Comparison of ENCODE assay signal across 9 cellular contexts in genomic region chr17:39096435-39097158, GRCh38. TPM values are rescaled to one million over a fixed set of nuclear protein-coding genes. Genes with fewer than 3 reads are reported as not detected.
DNase-seq lines count a peak whose midpoint lies in the region; ATAC-seq and TF ChIP-seq lines count a peak whose summit lies in the region.
"Had no signal": no experiment of that assay in that cellular context is flagged by ENCODE, and none has a peak within 500 bp of the region (broad histone marks: within the 10 kb centered on the region; RNA-seq: fewer than 3 reads in every experiment).

No MANE protein-coding gene starts in this region.

- ATAC-seq in HG03039 (IDR thresholded peaks at IDR 0.05; ENCODE audit: unreplicated experiment) (no peak), GM19452 (IDR thresholded peaks at IDR 0.05; ENCODE audit: unreplicated experiment) (no peak)

- no peaks in the 10 kb centered on the region for H3K27me3 ChIP-seq in vagina

- H3K36me3 ChIP-seq in vagina, result no peaks in the 10 kb centered on the region

- H3K9me3 ChIP-seq in vagina, result no peaks in the 10 kb centered on the region

- no peak for TF ChIP-seq POLR2A in vagina (IDR thresholded peaks at IDR 0.05)

- H3K4me1 ChIP-seq in vagina, result peaks cover 32% of the 10 kb centered on the region

- no peak for TF ChIP-seq CTCF in vagina (IDR thresholded peaks at IDR 0.05)

- no peak overlapping the region for H3K4me3 ChIP-seq in vagina

- peak overlapping the region; percentile 45 for H3K27ac ChIP-seq in vagina

- DNase-seq in stimulated activated naive CD4-positive, alpha-beta T cell (lab: John Stamatoyannopoulos, UW), result peak in 4 of 6 experiments; percentile 16 to 75 (median 64)
- DNase-seq in stimulated activated naive CD4-positive, alpha-beta T cell treated with Interleukin-2 at 50 U/mL for 16 hours (lab: John Stamatoyannopoulos, UW), result no peak
- DNase-seq in activated effector memory CD4-positive, alpha-beta T cell treated with Interleukin-2 at 50 U/mL for 16 hours, result peak; percentile 18
- DNase-seq in medulla oblongata (ENCODE audit: extremely low spot score), result peak; percentile 54
- DNase-seq in vagina (ENCODE audit: extremely low spot score in 2 of 2), result no peak
- no peak for DNase-seq in iPS-NIHi7 (ENCODE audit: extremely low spot score)
- DNase-seq: NCI-H1048 had no signal

- intact Hi-C loops in vagina (cut with DNase I), result no loop called here

RNA-seq across cellular contexts. Expression of gene PLXDC1, which starts 54.8 kb away (rescaled TPM):
- 6.6 TPM for total RNA-seq in vagina

Comparison
In these comparisons a context has a peak if more than half of its experiments do, and no peak if none do; other contexts are left out.
1. DNase-seq: peak in stimulated activated naive CD4-positive, alpha-beta T cell (4 of 6), activated effector memory CD4-positive, alpha-beta T cell treated with Interleukin-2 at 50 U/mL for 16 hours (single experiment) and medulla oblongata (single experiment); none in stimulated activated naive CD4-positive, alpha-beta T cell treated with Interleukin-2 at 50 U/mL for 16 hours (single experiment), vagina (0 of 2) and iPS-NIHi7 (single experiment).